ENCODE assay signal across 8 cellular contexts in the genomic region with DNA sequence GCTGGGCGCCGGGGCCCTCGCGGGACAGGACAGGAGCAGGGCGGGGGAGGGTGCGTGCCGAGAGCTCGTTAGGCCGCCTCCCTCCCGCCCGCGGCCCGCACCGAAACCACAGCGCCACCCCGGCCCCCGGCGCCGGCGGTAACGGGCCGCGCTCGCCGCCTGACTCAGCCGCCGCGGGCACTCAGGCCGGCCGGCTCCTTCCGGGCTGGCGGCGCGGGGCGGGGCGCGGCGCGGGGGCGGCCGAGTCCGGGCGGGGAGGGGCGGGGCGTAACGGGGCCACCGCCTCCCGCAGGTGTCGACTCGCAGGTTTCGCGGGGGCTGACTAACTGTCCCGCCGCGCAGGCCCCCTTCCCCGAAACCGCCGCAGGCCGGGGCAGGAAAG. TPM values are rescaled to one million over a fixed set of nuclear protein-coding genes. Genes with fewer than 3 reads are reported as not detected.
DNase-seq lines count a peak whose midpoint lies in the region; ATAC-seq and TF ChIP-seq lines count a peak whose summit lies in the region.

A gene with protein sequence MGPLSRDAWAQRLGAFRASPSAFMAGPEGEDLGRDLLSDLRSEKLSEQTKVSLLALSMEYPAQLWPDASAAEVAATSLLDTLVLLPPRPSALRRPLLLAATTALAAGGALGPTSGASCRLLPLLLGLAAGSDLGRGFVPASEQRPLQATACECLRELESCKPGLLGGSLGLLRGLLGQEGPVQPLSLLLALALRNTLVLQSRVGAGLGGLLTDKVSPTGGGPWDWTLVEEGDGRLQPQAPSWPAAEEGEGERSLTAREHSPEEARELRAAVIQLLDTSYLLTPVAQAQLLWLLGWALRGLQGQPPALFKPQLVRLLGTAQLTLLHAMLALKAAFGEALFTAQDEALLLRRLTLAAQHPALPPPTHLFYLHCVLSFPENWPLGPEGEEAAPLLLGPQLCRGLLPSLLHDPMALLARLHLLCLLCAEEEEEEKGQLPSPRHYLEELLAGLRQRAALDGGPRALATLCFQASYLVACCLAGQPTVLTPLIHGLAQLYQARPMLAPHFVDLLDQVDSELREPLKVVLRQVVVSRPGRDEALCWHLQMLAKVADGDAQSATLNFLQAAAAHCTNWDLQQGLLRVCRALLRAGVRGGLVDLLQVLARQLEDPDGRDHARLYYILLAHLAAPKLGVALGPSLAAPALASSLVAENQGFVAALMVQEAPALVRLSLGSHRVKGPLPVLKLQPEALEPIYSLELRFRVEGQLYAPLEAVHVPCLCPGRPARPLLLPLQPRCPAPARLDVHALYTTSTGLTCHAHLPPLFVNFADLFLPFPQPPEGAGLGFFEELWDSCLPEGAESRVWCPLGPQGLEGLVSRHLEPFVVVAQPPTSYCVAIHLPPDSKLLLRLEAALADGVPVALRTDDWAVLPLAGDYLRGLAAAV (minus strand): TSS at position 207 of the 382 bp plus-strand sequence. CDS start 385 bp downstream, outside the sequence.

- TF ChIP-seq CTCF in Calu3 (IDR thresholded peaks at IDR 0.05; ENCODE audit: unreplicated experiment) = no peak
- no peak for TF ChIP-seq CTCF in body of pancreas (IDR thresholded peaks at IDR 0.05)

- no peaks in the 10 kb centered on the region for H3K9me3 ChIP-seq in HUES6 (ENCODE audit: control insufficient read depth, insufficient read depth, low read depth, low read length)
- H3K9me3 ChIP-seq in body of pancreas = no peaks in the 10 kb centered on the region
- H3K9me3 ChIP-seq in iPS-15b (ENCODE audit: control insufficient read depth, insufficient read depth, low read length) = no peaks in the 10 kb centered on the region
- H3K9me3 ChIP-seq in skeletal muscle satellite cell (replicated peaks; ENCODE audit: low read length) = no peaks in the 10 kb centered on the region

- intact Hi-C loops in Calu3 (cut with micrococcal nuclease; ENCODE audit: unreplicated experiment) = no loop called here
- intact Hi-C loops in body of pancreas (cut with DNase I) = no loop called here

- no peaks in the 10 kb centered on the region for H3K9me3 Mint-ChIP-seq in Calu3 (ENCODE audit: low read depth, unreplicated experiment)

- TF ChIP-seq POLR2A in body of pancreas (IDR thresholded peaks at IDR 0.05) = peak in 2 of 3 donors; percentile 19 to 46

- DNase-seq in Calu3 = peak; percentile 83
- DNase-seq in T1000 (lab: John Stamatoyannopoulos, UW) = peak; percentile 62
- DNase-seq in body of pancreas = peak; percentile 74 to 84 (median 75)
- no peak for DNase-seq in SK-N-DZ (ENCODE audit: low spot score)

- H3K4me1 ChIP-seq in HUES6 (ENCODE audit: control insufficient read depth, insufficient read depth, low read length) = peaks cover 14% of the 10 kb centered on the region
- H3K4me1 ChIP-seq in body of pancreas = peaks cover 49% of the 10 kb centered on the region
- H3K4me1 ChIP-seq in iPS-15b (ENCODE audit: control insufficient read depth, insufficient read depth, low read length) = peaks cover 2% of the 10 kb centered on the region
- H3K4me1 ChIP-seq in skeletal muscle satellite cell (ENCODE audit: control insufficient read depth, insufficient read depth, low read length) = peaks cover 19% of the 10 kb centered on the region

- peak within 1 kb of the TSS; percentile 78 for H3K9ac ChIP-seq in HUES6 (ENCODE audit: low read length)
- H3K9ac ChIP-seq in iPS-15b (ENCODE audit: low read depth, low read length) = peak within 1 kb of the TSS; percentile 73
- peak within 1 kb of the TSS; percentile 96 for H3K9ac ChIP-seq in skeletal muscle satellite cell (ENCODE audit: low read depth, low read length)

- peak within 1 kb of the TSS; percentile 97 for H3K4me2 ChIP-seq in skeletal muscle satellite cell (ENCODE audit: low read length)

- 0% methylated on average over 31 of the region's 59 CpGs; no CpG with 5 or more reads in 1 of the 2 donors for WGBS in body of pancreas, 2 donors

- ATAC-seq in GM19455 (IDR thresholded peaks at IDR 0.05; ENCODE audit: unreplicated experiment) = peak; percentile 57
- ATAC-seq in body of pancreas = peak; percentile 81

- BruUV-seq in Calu3 (replicated peaks; lab: Mats Ljungman, UMichigan) = no TSS peak

- peak within 1 kb of the TSS; percentile 96 for H3K27ac Mint-ChIP-seq in Calu3 (ENCODE audit: unreplicated experiment)

- H3K4me3 ChIP-seq in HUES6 (ENCODE audit: low read depth, low read length) (peak within 1 kb of the TSS; percentile 85), body of pancreas (peak within 1 kb of the TSS; percentile 82 to 87), iPS-15b (ENCODE audit: low read depth, low read length) (peak within 1 kb of the TSS; percentile 77), skeletal muscle satellite cell (ENCODE audit: low read length) (peak within 1 kb of the TSS; percentile 99)

- peaks cover 23% of the 10 kb centered on the region for H3K4me1 Mint-ChIP-seq in Calu3 (ENCODE audit: low read depth, unreplicated experiment)

- no peaks in the 10 kb centered on the region for H3K27me3 Mint-ChIP-seq in Calu3 (ENCODE audit: unreplicated experiment)

- peaks cover 14% of the 10 kb centered on the region for H3K36me3 Mint-ChIP-seq in Calu3 (ENCODE audit: insufficient read depth, unreplicated experiment)

- peaks cover 40% of the 10 kb centered on the region for H3K27me3 ChIP-seq in HUES6 (ENCODE audit: control insufficient read depth, insufficient read depth, low read length)
- no peaks in the 10 kb centered on the region for H3K27me3 ChIP-seq in body of pancreas
- peaks cover 28% of the 10 kb centered on the region for H3K27me3 ChIP-seq in iPS-15b (ENCODE audit: control insufficient read depth, insufficient read depth, low read length)
- peaks cover 14% of the 10 kb centered on the region for H3K27me3 ChIP-seq in skeletal muscle satellite cell (ENCODE audit: control insufficient read depth, insufficient read depth, low read length)

- CTCF ChIA-PET in Calu3 (lab: Charles Lee) = interaction anchor here (1.0 to 2.5 kb wide), 5 partner anchors 11 to 110 kb away, joined by 3 to 39 read pairs (median 9); a partner anchor contains a TSS

- H3K4me3 Mint-ChIP-seq in Calu3 (ENCODE audit: low read depth, unreplicated experiment) = peak within 1 kb of the TSS; percentile 98

- H3K36me3 ChIP-seq in HUES6 (ENCODE audit: control insufficient read depth, insufficient read depth, low read length) (peaks cover 25% of the 10 kb centered on the region), body of pancreas (replicated peaks in 1 of 2; ENCODE audit: insufficient read depth in 1 of 2, low read depth in 2 of 2) (no peaks in the 10 kb centered on the region), iPS-15b (ENCODE audit: control insufficient read depth, insufficient read depth, low read length) (peaks cover 15% of the 10 kb centered on the region), skeletal muscle satellite cell (ENCODE audit: insufficient read depth, low read length) (peaks cover 34% of the 10 kb centered on the region)

- H3K27ac ChIP-seq in HUES6 (ENCODE audit: low read depth, low read length) = peak within 1 kb of the TSS; percentile 55; the same call in 1 of the 2 replicates
- peak within 1 kb of the TSS; percentile 85 to 94 (median 89) for H3K27ac ChIP-seq in body of pancreas

RNA-seq across cellular contexts. Expression of the gene that starts here (rescaled TPM):
- total RNA-seq in Calu3 (2022) = 18.5 and 21.9 TPM in 2 replicates
- total RNA-seq in body of pancreas = 10 to 100 TPM; 18.2 to 33.9 TPM
- total RNA-seq in skeletal muscle satellite cell (2012; rRNA removed) = 12.2 and 13.4 TPM in 2 replicates
- 2.7 and 3.4 TPM in 2 replicates for polyA plus RNA-seq in SK-N-DZ (2014; cell fraction: cytosol; rRNA removed)
- polyA plus RNA-seq in SK-N-DZ (2014; cell fraction: nucleus; rRNA removed) = 2.3 and 3.1 TPM in 2 replicates
